Comparison of ENCODE assay signal across 20 cellular contexts in genomic region chrY:22987413-22987812, GRCh38. TPM values are rescaled to one million over a fixed set of nuclear protein-coding genes. Genes with fewer than 3 reads are reported as not detected.
"Had no signal": no experiment of that assay in that cellular context is flagged by ENCODE, and none has a peak within 500 bp of the region (broad histone marks: within the 10 kb centered on the region; RNA-seq: fewer than 3 reads in every experiment).

No MANE protein-coding gene starts in this region.

RNA-seq across cellular contexts. Expression of gene BPY2, which starts 3.4 kb away (rescaled TPM):
- total RNA-seq: activated naive CD4-positive, alpha-beta T cell treated with anti-CD3 and anti-CD28 coated beads for 36 hours; activated naive CD4-positive, alpha-beta T cell treated with anti-CD3 and anti-CD28 coated beads, Interleukin-2, amount 50 U/mL, for 72 hours; activated naive CD8-positive, alpha-beta T cell treated with anti-CD3 and anti-CD28 coated beads for 36 hours; activated naive CD8-positive, alpha-beta T cell treated with anti-CD3 and anti-CD28 coated beads, Interleukin-2, amount 10 ng/mL, durations not matched to agents 7 days and 5 days; activated T-cell treated with anti-CD3 and anti-CD28 coated beads, Interleukin-2, amount 50 U/mL, for 4 hours; activated T-cell treated with anti-CD3 and anti-CD28 coated beads, Interleukin-2, amount 50 U/mL, for 72 hours; activated T-helper 1 cell treated with anti-CD3 and anti-CD28 coated beads, Interleukin-12 subunit alpha, Interleukin-12 subunit beta, Interleukin-2, Interleukin-4 antibody, amounts not matched to agents 30 ng/mL and 10 ng/mL and 1 ng/mL, durations not matched to agents 14 hours and 24 hours and 36 hours; activated T-helper 17 cell treated with anti-CD3 and anti-CD28 coated beads, Interleukin-2, amount 50 U/mL, for 72 hours; activated T-helper 2 cell treated with anti-CD3 and anti-CD28 coated beads, Interferon-gamma antibody, Interleukin-2, Interleukin-4, amounts not matched to agents 10 μg/mL and 5 μg/mL and 100 μg/mL, durations not matched to agents 14 hours and 24 hours and 36 hours; adrenal gland; aorta; ascending aorta; astrocyte; body of pancreas; breast epithelium; bronchial epithelial cell; cardiac muscle cell; cardiac septum; cerebellum; chondrocyte had no signal
